Comparison of ENCODE assay signal across 1 cellular context in genomic region chr13:111511805-111512504, GRCh38.
TF ChIP-seq lines count a peak whose summit lies in the region.

No MANE protein-coding gene starts in this region.

TF ChIP-seq in H1, 55 proteins besides CTCF, POLR2A, EP300 and RAD21:
- no peak for TF ChIP-seq CEBPB (IDR thresholded peaks at IDR 0.05; ENCODE audit: low read depth, low read length)
- no peak for TF ChIP-seq FOSL1 (IDR thresholded peaks at IDR 0.05; ENCODE audit: insufficient read depth, low read depth, low read length)
- no peak for TF ChIP-seq RNF2 (IDR thresholded peaks at IDR 0.05; ENCODE audit: borderline replicate concordance, low read depth, low read length, missing control alignments, poor library complexity, severe bottlenecking)
- no peak for TF ChIP-seq CHD1 (IDR thresholded peaks at IDR 0.05; ENCODE audit: low read depth, low read length)
- no peak for TF ChIP-seq JUND (IDR thresholded peaks at IDR 0.05; ENCODE audit: low read length)
- no peak for TF ChIP-seq GABPA (IDR thresholded peaks at IDR 0.05; ENCODE audit: borderline replicate concordance, insufficient read depth, low read length)
